12 cellular contexts compared by ENCODE assay signal in genomic region chr2:190328748-190329147, GRCh38. TPM values are rescaled to one million over a fixed set of nuclear protein-coding genes. Genes with fewer than 3 reads are reported as not detected.
DNase-seq lines count a peak whose midpoint lies in the region; TF ChIP-seq lines count a peak whose summit lies in the region.
"Had no signal": no experiment of that assay in that cellular context is flagged by ENCODE, and none has a peak within 500 bp of the region (broad histone marks: within the 10 kb centered on the region; RNA-seq: fewer than 3 reads in every experiment).

No MANE protein-coding gene starts in this region.

- H3K36me3 Mint-ChIP-seq in chondrocyte (ENCODE audit: low read depth): no peaks in the 10 kb centered on the region

- 0 out of 2 replicates have a peak, but pooled peaks have one; percentile 20 for TF ChIP-seq CTCF in LNCaP clone FGC (IDR thresholded peaks at IDR 0.05; ENCODE audit: control insufficient read depth, extremely low read depth, insufficient read depth)
- TF ChIP-seq CTCF in chondrocyte (IDR thresholded peaks at IDR 0.05): peak; percentile 70

- no peak overlapping the region for H3K4me3 ChIP-seq in LNCaP clone FGC (ENCODE audit: low read depth, low read length)

- no peaks in the 10 kb centered on the region for H3K27me3 Mint-ChIP-seq in chondrocyte (ENCODE audit: low read depth)

- H3K4me3 Mint-ChIP-seq in chondrocyte (ENCODE audit: unreplicated experiment): no peak overlapping the region

- no peaks in the 10 kb centered on the region for H3K9me3 Mint-ChIP-seq in chondrocyte (ENCODE audit: low read depth)

- H3K27ac Mint-ChIP-seq in chondrocyte (ENCODE audit: unreplicated experiment): no peak overlapping the region

- peaks cover 5% of the 10 kb centered on the region for H3K4me1 Mint-ChIP-seq in chondrocyte (ENCODE audit: low read depth)

- DNase-seq in DMS114 treated with DMSO at 0.1 percent for 48 hours (lab: John Stamatoyannopoulos, UW; ENCODE audit: unreplicated experiment): peak; percentile 6
- no peak for DNase-seq in LNCaP clone FGC (ENCODE audit: low read depth)
- DNase-seq in chondrocyte (ENCODE audit: low spot score): no peak
- DNase-seq in lung microvascular endothelial cell (ENCODE audit: low read depth in 2 of 2): peak; percentile 43 to 68
- DNase-seq in NK-92 (lab: John Stamatoyannopoulos, UW; ENCODE audit: unreplicated experiment): no peak
- DNase-seq in DMS53 (lab: John Stamatoyannopoulos, UW): no peak
- no peak for DNase-seq in DMS153 treated with DMSO at 0.1 percent for 48 hours (lab: John Stamatoyannopoulos, UW; ENCODE audit: unreplicated experiment)
- DNase-seq: activated gamma-delta T cell treated with Interleukin-2 at 50 U/mL for 16 hours, DMS79 treated with DMSO at 0.1 percent for 48 hours, mesendoderm, MM.1S, NCI-H524 treated with DMSO at 0.1 percent for 48 hours had no signal

RNA-seq across cellular contexts. Expression of gene HIBCH, which starts 9.1 kb away (rescaled TPM):
- total RNA-seq in chondrocyte: 19.1 to 32.4 TPM (median 20.7 TPM) in 3 replicates
- total RNA-seq in lung microvascular endothelial cell: 13.9 TPM in 2 replicates

RNA-seq across cellular contexts. Expression of gene INPP1, which starts 14.6 kb away (rescaled TPM):
- total RNA-seq in chondrocyte (14.2 to 15.4 TPM (median 14.4 TPM) in 3 replicates), lung microvascular endothelial cell (12.3 and 14.4 TPM in 2 replicates)

Comparison
In these comparisons a context has a peak if more than half of its experiments do, and no peak if none do; other contexts are left out.
1. DNase-seq: peak in DMS114 treated with DMSO at 0.1 percent for 48 hours (single experiment) and lung microvascular endothelial cell (2 of 2); none in LNCaP clone FGC (single experiment), chondrocyte (single experiment), NK-92 (single experiment), DMS53 (single experiment) and DMS153 treated with DMSO at 0.1 percent for 48 hours (single experiment).